ENCODE assay signal across 10 cellular contexts in genomic region chr1:201551877-201552731, GRCh38. TPM values are rescaled to one million over a fixed set of nuclear protein-coding genes. Genes with fewer than 3 reads are reported as not detected.
DNase-seq lines count a peak whose midpoint lies in the region; TF ChIP-seq lines count a peak whose summit lies in the region.
"Had no signal": no experiment of that assay in that cellular context is flagged by ENCODE, and none has a peak within 500 bp of the region (broad histone marks: within the 10 kb centered on the region; RNA-seq: fewer than 3 reads in every experiment).

No MANE protein-coding gene starts in this region.

- no peak for TF ChIP-seq CTCF in transverse colon (IDR thresholded peaks at IDR 0.05)

- no peak overlapping the region for H3K4me3 Mint-ChIP-seq in immature natural killer cell
- H3K4me3 Mint-ChIP-seq: activated naive CD8-positive, alpha-beta T cell treated with anti-CD3 and anti-CD28 coated beads, Interleukin-2, amount 50 U/mL, for 24 hours had no signal

- H3K9me3 Mint-ChIP-seq in immature natural killer cell: no peaks in the 10 kb centered on the region
- H3K9me3 Mint-ChIP-seq: activated naive CD8-positive, alpha-beta T cell treated with anti-CD3 and anti-CD28 coated beads, Interleukin-2, amount 50 U/mL, for 24 hours had no signal

- H3K4me3 ChIP-seq in transverse colon: no peak overlapping the region

- 85% methylated on average over 12 of the region's 12 CpGs; no CpG with 5 or more reads in 1 of the 2 donors for WGBS in transverse colon (ENCODE audit: low coverage in 1 of 2), 2 donors

- H3K27ac Mint-ChIP-seq in immature natural killer cell: no peak overlapping the region
- H3K27ac Mint-ChIP-seq: activated naive CD8-positive, alpha-beta T cell treated with anti-CD3 and anti-CD28 coated beads, Interleukin-2, amount 50 U/mL, for 24 hours had no signal

- intact Hi-C loops in transverse colon (cut with DNase I; ENCODE audit: low total_unique reads): no loop called here

- in situ Hi-C loops in transverse colon (cut with MboI; ENCODE audit: low pct_ligation_motif_present in 1 of 4, low pct_unique_long_range_greater_than_20kb in 1 of 4, low sequenced_read_pairs in 3 of 4): loop anchor here in 2 of 4 donors (10.0 to 25.0 kb wide), 2 partner anchors 233 to 235 kb away; no protein-coding TSS in a partner anchor

- H3K27me3 Mint-ChIP-seq in immature natural killer cell (ENCODE audit: low read depth in 3 of 3): peaks cover 0 to 4% (median 3%) of the 10 kb centered on the region in 3 donors
- H3K27me3 Mint-ChIP-seq: activated naive CD8-positive, alpha-beta T cell treated with anti-CD3 and anti-CD28 coated beads, Interleukin-2, amount 50 U/mL, for 24 hours had no signal

- DNase-seq in SIG-M5 treated with dmso at 0.1 percent for 504 hours (lab: John Stamatoyannopoulos, UW; ENCODE audit: unreplicated experiment) (peak; percentile 69), SIG-M5 (lab: John Stamatoyannopoulos, UW) (no peak), anterior cingulate cortex (lab: John Stamatoyannopoulos, UW) (peak in 55 of 58 donors; percentile 35 to 94 (median 81)), transverse colon (no peak), DMS79 treated with DMSO at 0.1 percent for 48 hours (lab: John Stamatoyannopoulos, UW) (no peak), NCI-H69 (lab: John Stamatoyannopoulos, UW) (no peak), immature natural killer cell (no peak)
- DNase-seq: 8988T; activated naive CD8-positive, alpha-beta T cell treated with anti-CD3 and anti-CD28 coated beads, Interleukin-2, amount 50 U/mL, for 24 hours had no signal

- H3K36me3 Mint-ChIP-seq in immature natural killer cell: peaks cover 0 to 4% (median 0%) of the 10 kb centered on the region in 3 donors

- H3K27ac ChIP-seq in layer of hippocampus (ENCODE audit: low read depth, low read length): peak overlapping the region; percentile 83
- H3K27ac ChIP-seq in transverse colon: peak overlapping the region in 3 of 4 donors; percentile 38 to 67 (median 42)

- no peaks in the 10 kb centered on the region for H3K36me3 ChIP-seq in transverse colon

- peaks cover 0 to 21% (median 10%) of the 10 kb centered on the region in 4 donors for H3K4me1 ChIP-seq in transverse colon

- H3K9me3 ChIP-seq in transverse colon: no peaks in the 10 kb centered on the region

- H3K4me1 Mint-ChIP-seq in immature natural killer cell: no peaks in the 10 kb centered on the region

- no peak for TF ChIP-seq POLR2A in transverse colon (IDR thresholded peaks at IDR 0.05)

- TF ChIP-seq EP300 in transverse colon (IDR thresholded peaks at IDR 0.05; ENCODE audit: low read depth): no peak

- H3K27me3 ChIP-seq in layer of hippocampus (ENCODE audit: control insufficient read depth, insufficient read depth, low read length): no peaks in the 10 kb centered on the region
- no peaks in the 10 kb centered on the region for H3K27me3 ChIP-seq in transverse colon

RNA-seq across cellular contexts. Expression of gene NAV1, which starts 13.2 kb away (rescaled TPM):
- total RNA-seq in transverse colon: 10 to 100 TPM; 13.0 to 40.6 (median 16.9) TPM
- polyA plus RNA-seq in immature natural killer cell: under 1 TPM in 2 of 3 donors, not detected in 1; 0.23 to 0.56 TPM

RNA-seq across cellular contexts. Expression of gene CSRP1, which starts 45.2 kb away (rescaled TPM):
- total RNA-seq in transverse colon: 1,000 to 10,000 TPM in 2 of 4 donors, 100 to 1,000 TPM in 2; 697 to 1,474 (median 915) TPM
- 10 to 100 TPM; 58.0 to 72.9 (median 61.8) TPM for polyA plus RNA-seq in immature natural killer cell

Comparison
In these comparisons a context has a peak if more than half of its experiments do, and no peak if none do; other contexts are left out.
1. DNase-seq: peak in SIG-M5 treated with dmso at 0.1 percent for 504 hours (single experiment) and anterior cingulate cortex (55 of 58); none in SIG-M5 (single experiment), transverse colon (single experiment), DMS79 treated with DMSO at 0.1 percent for 48 hours (single experiment), NCI-H69 (single experiment) and immature natural killer cell (0 of 3).